Comparison of ENCODE assay signal across 10 cellular contexts in genomic region chr18:48488388-48488850, GRCh38. TPM values are rescaled to one million over a fixed set of nuclear protein-coding genes. Genes with fewer than 3 reads are reported as not detected.
DNase-seq lines count a peak whose midpoint lies in the region; ATAC-seq and TF ChIP-seq lines count a peak whose summit lies in the region.
"Had no signal": no experiment of that assay in that cellular context is flagged by ENCODE, and none has a peak within 500 bp of the region (broad histone marks: within the 10 kb centered on the region; RNA-seq: fewer than 3 reads in every experiment).

No MANE protein-coding gene starts in this region.

- no peaks in the 10 kb centered on the region for H3K36me3 Mint-ChIP-seq in activated CD4-positive, alpha-beta T cell treated with anti-CD3 and anti-CD28 coated beads, Interleukin-2, amount 10 ng/mL, durations not matched to agents 24 days and 14 days (ENCODE audit: low read depth)
- H3K36me3 Mint-ChIP-seq: activated naive CD8-positive, alpha-beta T cell; naive B cell had no signal

- H3K4me3 ChIP-seq in AG09309 (ENCODE audit: control insufficient read depth, low read depth, low read length) (no peak overlapping the region), epithelial cell of esophagus (ENCODE audit: low read length) (no peak overlapping the region), mesendoderm (ENCODE audit: low read length) (no peak overlapping the region)

- H3K27ac ChIP-seq in mesendoderm (ENCODE audit: low read depth, low read length) = peak overlapping the region; percentile 32

- H4K5ac ChIP-seq in mesendoderm (ENCODE audit: low read length) = no peak overlapping the region

- DNase-seq in AG09309 (ENCODE audit: low read depth) (peak; percentile 76), OCI-M1 (lab: John Stamatoyannopoulos, UW) (peak; percentile 31), epithelial cell of esophagus (ENCODE audit: low read depth) (peak; percentile 88), mesendoderm (peak; percentile 98), OCI-M2 (lab: John Stamatoyannopoulos, UW; ENCODE audit: unreplicated experiment) (no peak)
- no peak for DNase-seq in activated CD4-positive, alpha-beta T cell treated with anti-CD3 and anti-CD28 coated beads, Interleukin-2, amount 10 ng/mL, durations not matched to agents 24 days and 14 days
- DNase-seq in activated naive CD4-positive, alpha-beta T cell treated with Interleukin-2 at 50 U/mL for 16 hours = no peak
- DNase-seq: naive B cell had no signal

- H2BK120ac ChIP-seq in mesendoderm (ENCODE audit: low read depth, low read length) = no peak overlapping the region

- H3K56ac ChIP-seq in mesendoderm (ENCODE audit: low read length) = peak overlapping the region; percentile 6

- peak overlapping the region; percentile 73 for H3K18ac ChIP-seq in mesendoderm (ENCODE audit: low read length)

- H3K9ac ChIP-seq in mesendoderm (ENCODE audit: low read length) = no peak overlapping the region

- no peaks in the 10 kb centered on the region for H3K79me2 ChIP-seq in mesendoderm (ENCODE audit: control insufficient read depth, insufficient read depth, low read length)

- H2AK5ac ChIP-seq in mesendoderm (ENCODE audit: low read length) = no peak overlapping the region

- no peak overlapping the region for H3K23ac ChIP-seq in mesendoderm (ENCODE audit: low read length)

- ATAC-seq in GM19395 (IDR thresholded peaks at IDR 0.05; ENCODE audit: unreplicated experiment) = no peak

- no peak overlapping the region for H2BK5ac ChIP-seq in mesendoderm (ENCODE audit: low read length)

- no CpG with 5 or more reads among the region's 3 CpGs for WGBS in mesendoderm (ENCODE audit: extremely low coverage, insufficient coverage, low lambda C conversion rate)

- intact Hi-C loops in activated CD4-positive, alpha-beta T cell treated with anti-CD3 and anti-CD28 coated beads, Interleukin-2, amount 10 ng/mL, durations not matched to agents 24 days and 14 days (cut with micrococcal nuclease) = no loop called here

- H3K4ac ChIP-seq in mesendoderm (ENCODE audit: low read depth, low read length) = no peak overlapping the region

- TF ChIP-seq CTCF in AG09309 (IDR thresholded peaks at IDR 0.05; ENCODE audit: control insufficient read depth, insufficient read depth, low read depth, low read length, missing control alignments) = no peak
- no peak for TF ChIP-seq CTCF in epithelial cell of esophagus (IDR thresholded peaks at IDR 0.05; ENCODE audit: insufficient read depth, low read depth, low read length, missing control alignments)

- peaks cover 15% of the 10 kb centered on the region for H3K27me3 Mint-ChIP-seq in activated CD4-positive, alpha-beta T cell treated with anti-CD3 and anti-CD28 coated beads, Interleukin-2, amount 10 ng/mL, durations not matched to agents 24 days and 14 days

- no peak overlapping the region for H4K8ac ChIP-seq in mesendoderm (ENCODE audit: low read depth, low read length)

- no peak overlapping the region for H3K4me2 ChIP-seq in mesendoderm (ENCODE audit: low read length)

- no peaks in the 10 kb centered on the region for H3K27me3 ChIP-seq in mesendoderm (ENCODE audit: insufficient read depth, low read length, poor library complexity)

- H3K36me3 ChIP-seq in mesendoderm (ENCODE audit: control insufficient read depth, insufficient read depth, low read length) = no peaks in the 10 kb centered on the region

- H3K4me1 Mint-ChIP-seq in activated CD4-positive, alpha-beta T cell treated with anti-CD3 and anti-CD28 coated beads, Interleukin-2, amount 10 ng/mL, durations not matched to agents 24 days and 14 days = no peaks in the 10 kb centered on the region

- no peak overlapping the region for H3K4me3 Mint-ChIP-seq in activated CD4-positive, alpha-beta T cell treated with anti-CD3 and anti-CD28 coated beads, Interleukin-2, amount 10 ng/mL, durations not matched to agents 24 days and 14 days
- H3K4me3 Mint-ChIP-seq: activated naive CD8-positive, alpha-beta T cell had no signal

- H3K9me3 Mint-ChIP-seq in activated CD4-positive, alpha-beta T cell treated with anti-CD3 and anti-CD28 coated beads, Interleukin-2, amount 10 ng/mL, durations not matched to agents 24 days and 14 days = no peaks in the 10 kb centered on the region
- H3K9me3 Mint-ChIP-seq: naive B cell had no signal

- H3K4me1 ChIP-seq in mesendoderm (ENCODE audit: control insufficient read depth, low read depth, low read length) = peaks cover 5% of the 10 kb centered on the region

- H3K79me1 ChIP-seq in mesendoderm (ENCODE audit: low read length) = no peaks in the 10 kb centered on the region

- no peak overlapping the region for H2BK15ac ChIP-seq in mesendoderm (replicated peaks; ENCODE audit: low read depth)

- no peak overlapping the region for H3K27ac Mint-ChIP-seq in activated CD4-positive, alpha-beta T cell treated with anti-CD3 and anti-CD28 coated beads, Interleukin-2, amount 10 ng/mL, durations not matched to agents 24 days and 14 days
- H3K27ac Mint-ChIP-seq: activated naive CD8-positive, alpha-beta T cell; naive B cell had no signal

RNA-seq across cellular contexts. Expression of gene CTIF, which starts 50.4 kb away (rescaled TPM):
- 11.5 TPM for polyA plus RNA-seq in mesendoderm (2013, experiment 1 of 2)
- 14.5 TPM for polyA plus RNA-seq in mesendoderm (2013, experiment 2 of 2)
- 6.5 and 9.5 TPM in 2 replicates for total RNA-seq in activated CD4-positive, alpha-beta T cell treated with anti-CD3 and anti-CD28 coated beads, Interleukin-2, amount 10 ng/mL, durations not matched to agents 24 days and 14 days

Comparison
In these comparisons a context has a peak if more than half of its experiments do, and no peak if none do; other contexts are left out.
1. DNase-seq: peak in AG09309 (single experiment), OCI-M1 (single experiment), epithelial cell of esophagus (single experiment) and mesendoderm (single experiment); none in OCI-M2 (single experiment), activated CD4-positive, alpha-beta T cell treated with anti-CD3 and anti-CD28 coated beads, Interleukin-2, amount 10 ng/mL, durations not matched to agents 24 days and 14 days (single experiment) and activated naive CD4-positive, alpha-beta T cell treated with Interleukin-2 at 50 U/mL for 16 hours (single experiment).